7 cellular contexts compared by ENCODE assay signal in the genomic region with DNA sequence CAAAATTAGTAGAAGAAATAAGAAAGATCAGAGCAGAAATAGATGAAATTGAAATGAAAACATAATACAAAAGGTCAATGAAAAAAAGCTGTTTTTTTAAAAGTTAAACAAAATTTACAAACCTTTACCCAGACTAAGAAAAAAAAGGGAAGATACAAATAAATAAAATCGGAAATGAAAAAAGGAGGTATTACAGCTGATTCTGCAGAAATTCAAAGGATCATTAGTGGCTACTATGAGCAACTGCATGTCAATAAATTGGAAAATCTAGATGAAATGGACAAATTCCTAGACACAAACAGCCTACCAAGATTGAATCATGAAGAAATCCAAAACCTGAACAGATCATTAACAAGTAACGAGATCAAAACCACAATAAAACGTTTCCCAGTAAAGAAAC.
"Had no signal": no experiment of that assay in that cellular context is flagged by ENCODE, and none has a peak within 500 bp of the region (broad histone marks: within the 10 kb centered on the region; RNA-seq: fewer than 3 reads in every experiment).

No MANE protein-coding gene starts in this region.

- H3K9me3 ChIP-seq: HAP-1 had no signal

- H3K27ac ChIP-seq: GM23248, HL-60 had no signal

- H3K4me3 ChIP-seq: GM23248, HAP-1 had no signal

- ATAC-seq: HCT116 had no signal

- DNase-seq: GM23248, GOT3, H7, KBM-7 had no signal

- H3K4me1 ChIP-seq: HAP-1 had no signal
